1 cellular context compared by ENCODE assay signal in genomic region chr13:32315255-32316029, GRCh38.
TF ChIP-seq lines count a peak whose summit lies in the region.

Gene BRCA2 (plus strand): TSS chr13:32315508. CDS start chr13:32316461, 953 bp downstream.
Gene ZAR1L (minus strand): TSS chr13:32315363. CDS start chr13:32311925, 3,438 bp downstream.

TF ChIP-seq in K562, 482 proteins besides CTCF, POLR2A, EP300 and RAD21 (continued from another document and continues in another):
- TF ChIP-seq ARID3B (CRISPR knock-in tag; IDR thresholded peaks at IDR 0.05; ENCODE audit: borderline replicate concordance) (no peak), XRCC4 (IDR thresholded peaks at IDR 0.05; ENCODE audit: extremely low read depth, insufficient read depth, insufficient read length) (no peak), TRIM24 (IDR thresholded peaks at IDR 0.05) (peak in 1 of 2 experiments; percentile 32; a peak in 1 of 4 replicates), CBX2 (IDR thresholded peaks at IDR 0.05; ENCODE audit: insufficient read depth, low read length, poor library complexity, severe bottlenecking) (no peak), ZC3H4 (CRISPR knock-in tag; IDR thresholded peaks at IDR 0.05; ENCODE audit: borderline replicate concordance) (no peak), ZNF707 (CRISPR knock-in tag; conservative IDR thresholded peaks at IDR 0.05) (no peak), SMARCE1 (IDR thresholded peaks at IDR 0.05) (no peak), MEF2D (tag; conservative IDR thresholded peaks at IDR 0.05; ENCODE audit: low read depth) (no peak), THRA (IDR thresholded peaks at IDR 0.05) (no peak), HEY1 (CRISPR knock-in tag; IDR thresholded peaks at IDR 0.05; ENCODE audit: borderline replicate concordance) (no peak), PBX2 (CRISPR knock-in tag; IDR thresholded peaks at IDR 0.05; ENCODE audit: low read depth) (no peak), PBX2 (tag; conservative IDR thresholded peaks at IDR 0.05; ENCODE audit: low read depth) (no peak), SNAPC5 (CRISPR knock-in tag; IDR thresholded peaks at IDR 0.05) (no peak), BDP1 (IDR thresholded peaks at IDR 0.05; ENCODE audit: insufficient read depth, insufficient read length) (no peak), ZFP91 (CRISPR knock-in tag; IDR thresholded peaks at IDR 0.05) (no peak), MLX (CRISPR knock-in tag; conservative IDR thresholded peaks at IDR 0.05) (no peak), DMBX1 (CRISPR knock-in tag; IDR thresholded peaks at IDR 0.05; ENCODE audit: borderline replicate concordance) (no peak), SAFB (IDR thresholded peaks at IDR 0.05; ENCODE audit: borderline replicate concordance, low read depth, low read length) (no peak), E2F3 (CRISPR knock-in tag; IDR thresholded peaks at IDR 0.05) (0 out of 2 replicates have a peak, but pooled peaks have one; percentile 29), GTF2E2 (tag; IDR thresholded peaks at IDR 0.05) (no peak), NELFE (IDR thresholded peaks at IDR 0.05; ENCODE audit: insufficient read depth, insufficient read length) (no peak), DNMT1 (IDR thresholded peaks at IDR 0.05) (no peak), CGGBP1 (CRISPR knock-in tag; IDR thresholded peaks at IDR 0.05) (no peak), OTX1 (CRISPR knock-in tag; IDR thresholded peaks at IDR 0.05) (no peak), ETV1 (tag; conservative IDR thresholded peaks at IDR 0.05; ENCODE audit: low read depth) (peak; percentile 40; the same call in 1 of the 2 replicates), E2F6 (IDR thresholded peaks at IDR 0.05; ENCODE audit: borderline replicate concordance in 1 of 2, extremely low read depth in 1 of 2, insufficient read depth in 1 of 2, insufficient read length in 1 of 2, low read depth in 1 of 2, low read length in 1 of 2, poor library complexity in 1 of 2, severe bottlenecking in 1 of 2) (peak; percentile 84 to 97), CREBBP (IDR thresholded peaks at IDR 0.05; ENCODE audit: low read depth, low read length) (no peak), CBX8 (IDR thresholded peaks at IDR 0.05; ENCODE audit: borderline replicate concordance, extremely low read depth, low read depth, low read length, poor library complexity, severe bottlenecking) (no peak), ZKSCAN8 (CRISPR knock-in tag; IDR thresholded peaks at IDR 0.05) (no peak), HMG20B (CRISPR knock-in tag; IDR thresholded peaks at IDR 0.05) (no peak), HES1 (IDR thresholded peaks at IDR 0.05; ENCODE audit: low read depth) (no peak), GABPA (tag; conservative IDR thresholded peaks at IDR 0.05; ENCODE audit: low read depth) (peak; percentile 74), NFATC3 (IDR thresholded peaks at IDR 0.05) (no peak), GATAD2B (IDR thresholded peaks at IDR 0.05; ENCODE audit: borderline replicate concordance) (peak; percentile 62; the same call in 1 of the 2 replicates), U2AF2 (optimal IDR thresholded peaks at IDR 0.05; ENCODE audit: low read depth, low read length) (no peak), AFF1 (IDR thresholded peaks at IDR 0.05; ENCODE audit: low read depth in 1 of 2, partially characterized antibody in 2 of 2) (no peak), DDX20 (tag; IDR thresholded peaks at IDR 0.05; ENCODE audit: low read depth) (no peak), TEAD1 (CRISPR knock-in tag; IDR thresholded peaks at IDR 0.05) (0 out of 4 replicates have a peak, but pooled peaks of 1 of the 2 experiments have one; percentile 24), ZNF408 (CRISPR knock-in tag; IDR thresholded peaks at IDR 0.05; ENCODE audit: low read depth) (no peak), MEIS2 (IDR thresholded peaks at IDR 0.05; ENCODE audit: partially characterized antibody) (no peak), ZNF224 (CRISPR knock-in tag; IDR thresholded peaks at IDR 0.05) (no peak), PRPF4 (IDR thresholded peaks at IDR 0.05; ENCODE audit: insufficient read depth, low read depth, low read length, poor library complexity, severe bottlenecking) (no peak), FOXO4 (CRISPR knock-in tag; IDR thresholded peaks at IDR 0.05) (no peak)
